In genomic region chr2:190360561-190360960, GRCh38 we compare ENCODE assay signal across 13 cellular contexts. TPM values are rescaled to one million over a fixed set of nuclear protein-coding genes. Genes with fewer than 3 reads are reported as not detected.
DNase-seq lines count a peak whose midpoint lies in the region; ATAC-seq and TF ChIP-seq lines count a peak whose summit lies in the region.
"Had no signal": no experiment of that assay in that cellular context is flagged by ENCODE, and none has a peak within 500 bp of the region (broad histone marks: within the 10 kb centered on the region; RNA-seq: fewer than 3 reads in every experiment).

No MANE protein-coding gene starts in this region.

- peak overlapping the region; percentile 99 for H3K4me3 Mint-ChIP-seq in activated T-cell treated with anti-CD3 and anti-CD28 coated beads, Interleukin-2, amount 50 U/mL, for 72 hours
- peak overlapping the region; percentile 86 for H3K4me3 Mint-ChIP-seq in activated naive CD8-positive, alpha-beta T cell
- H3K4me3 Mint-ChIP-seq in memory B cell = peak overlapping the region; percentile 29
- H3K4me3 Mint-ChIP-seq: WTC11 had no signal

- H3K9me3 Mint-ChIP-seq in activated T-cell treated with anti-CD3 and anti-CD28 coated beads, Interleukin-2, amount 50 U/mL, for 72 hours = no peaks in the 10 kb centered on the region
- H3K9me3 Mint-ChIP-seq in activated naive CD8-positive, alpha-beta T cell (ENCODE audit: low read depth) = no peaks in the 10 kb centered on the region
- no peaks in the 10 kb centered on the region for H3K9me3 Mint-ChIP-seq in memory B cell
- H3K9me3 Mint-ChIP-seq: WTC11 had no signal

- TF ChIP-seq POLR2A in tibial nerve (IDR thresholded peaks at IDR 0.05) = no peak

- DNase-seq in activated T-cell treated with anti-CD3 and anti-CD28 coated beads, Interleukin-2, amount 50 U/mL, for 72 hours = no peak
- DNase-seq in activated T-cell treated with anti-CD3 and anti-CD28 coated beads for 4 hours (no peak), memory B cell (ENCODE audit: low spot score in 2 of 2) (no peak), tibial nerve (ENCODE audit: low spot score in 2 of 2) (no peak), NCI-H146 (lab: John Stamatoyannopoulos, UW) (no peak), DMS 273 (lab: John Stamatoyannopoulos, UW; ENCODE audit: unreplicated experiment) (no peak), BE2C (no peak)
- DNase-seq: amniotic stem cell, NCI-H345 had no signal

- peak overlapping the region; percentile 97 for H3K27ac Mint-ChIP-seq in activated T-cell treated with anti-CD3 and anti-CD28 coated beads, Interleukin-2, amount 50 U/mL, for 72 hours
- H3K27ac Mint-ChIP-seq in activated naive CD8-positive, alpha-beta T cell = peak overlapping the region; percentile 85
- H3K27ac Mint-ChIP-seq in memory B cell = peak overlapping the region; percentile 93

- H3K27ac ChIP-seq in tibial nerve = peak overlapping the region in 3 of 4 donors; percentile 67 to 81 (median 74)

- no peak for TF ChIP-seq EP300 in tibial nerve (IDR thresholded peaks at IDR 0.05)

- H3K4me3 ChIP-seq in tibial nerve = peak overlapping the region in 1 of 4 donors; percentile 44
- no peak overlapping the region for H3K4me3 ChIP-seq in BE2C (ENCODE audit: low read depth, low read length)
- H3K4me3 ChIP-seq: testis had no signal

- no peak for ATAC-seq in activated T-cell treated with anti-CD3 and anti-CD28 coated beads, Interleukin-2, amount 50 U/mL, for 72 hours (replicated peaks in 1 of 2)
- no peak for ATAC-seq in memory B cell (ENCODE audit: low read depth)
- ATAC-seq: WTC11 had no signal

- H3K36me3 ChIP-seq in tibial nerve (peaks cover 0 to 10% (median 2%) of the 10 kb centered on the region in 3 donors), BE2C (no peaks in the 10 kb centered on the region)

- H3K4me1 Mint-ChIP-seq in activated T-cell treated with anti-CD3 and anti-CD28 coated beads, Interleukin-2, amount 50 U/mL, for 72 hours (ENCODE audit: low read depth) = peaks cover 35% of the 10 kb centered on the region
- H3K4me1 Mint-ChIP-seq in activated naive CD8-positive, alpha-beta T cell (ENCODE audit: low read depth) = peaks cover 32% of the 10 kb centered on the region
- peaks cover 6% of the 10 kb centered on the region for H3K4me1 Mint-ChIP-seq in memory B cell

- H3K36me3 Mint-ChIP-seq in activated T-cell treated with anti-CD3 and anti-CD28 coated beads, Interleukin-2, amount 50 U/mL, for 72 hours (ENCODE audit: insufficient read depth in 2 of 2) = no peaks in the 10 kb centered on the region
- peaks cover 5% of the 10 kb centered on the region for H3K36me3 Mint-ChIP-seq in activated naive CD8-positive, alpha-beta T cell
- no peaks in the 10 kb centered on the region for H3K36me3 Mint-ChIP-seq in memory B cell
- H3K36me3 Mint-ChIP-seq: WTC11 had no signal

- no peak for TF ChIP-seq CTCF in tibial nerve (IDR thresholded peaks at IDR 0.05)
- TF ChIP-seq CTCF in BE2C (IDR thresholded peaks at IDR 0.05; ENCODE audit: low read depth, low read length) = no peak

- H3K4me1 ChIP-seq in tibial nerve (peaks cover 0 to 44% (median 7%) of the 10 kb centered on the region in 4 donors), BE2C (no peaks in the 10 kb centered on the region)
- H3K4me1 ChIP-seq: testis had no signal

- H3K9me3 ChIP-seq in tibial nerve (no peaks in the 10 kb centered on the region), BE2C (no peaks in the 10 kb centered on the region)
- H3K9me3 ChIP-seq: psoas muscle, testis had no signal

- H3K27me3 ChIP-seq in tibial nerve (no peaks in the 10 kb centered on the region), BE2C (no peaks in the 10 kb centered on the region)
- H3K27me3 ChIP-seq: testis had no signal

- H3K27me3 Mint-ChIP-seq in activated T-cell treated with anti-CD3 and anti-CD28 coated beads, Interleukin-2, amount 50 U/mL, for 72 hours (ENCODE audit: low read depth) = no peaks in the 10 kb centered on the region
- no peaks in the 10 kb centered on the region for H3K27me3 Mint-ChIP-seq in activated naive CD8-positive, alpha-beta T cell
- no peaks in the 10 kb centered on the region for H3K27me3 Mint-ChIP-seq in memory B cell

RNA-seq across cellular contexts. Expression of gene INPP1, which starts 17.2 kb away (rescaled TPM):
- 10 to 100 TPM; 19.4 TPM for total RNA-seq in activated T-cell treated with anti-CD3 and anti-CD28 coated beads, Interleukin-2, amount 50 U/mL, for 72 hours
- 10 to 100 TPM; 14.7 to 21.0 (median 15.8) TPM for total RNA-seq in tibial nerve
- 24.0 TPM for polyA plus RNA-seq in BE2C (2012; ENCODE audit: insufficient read depth, insufficient read length, low read depth)

RNA-seq across cellular contexts. Expression of gene HIBCH, which starts 40.9 kb away (rescaled TPM):
- total RNA-seq in activated T-cell treated with anti-CD3 and anti-CD28 coated beads, Interleukin-2, amount 50 U/mL, for 72 hours = 10 to 100 TPM; 15.2 to 23.8 TPM
- 10 to 100 TPM; 15.6 to 19.9 (median 17.8) TPM for total RNA-seq in tibial nerve
- 14.5 TPM for polyA plus RNA-seq in BE2C (2012; ENCODE audit: insufficient read depth, insufficient read length, low read depth)

RNA-seq across cellular contexts. Expression of gene MFSD6, which starts 47.6 kb away (rescaled TPM):
- total RNA-seq in activated T-cell treated with anti-CD3 and anti-CD28 coated beads, Interleukin-2, amount 50 U/mL, for 72 hours = 10 to 100 TPM; 51.9 to 57.8 TPM
- 10 to 100 TPM; 87.1 to 96.6 (median 92.4) TPM for total RNA-seq in tibial nerve
- polyA plus RNA-seq in BE2C (2012; ENCODE audit: insufficient read depth, insufficient read length, low read depth) = 43.8 TPM

Comparison
In these comparisons a context has a peak if more than half of its experiments do, and no peak if none do; other contexts are left out.
1. H3K4me3 Mint-ChIP-seq: peak in every context shown above with its lines; median percentile 99 in activated T-cell treated with anti-CD3 and anti-CD28 coated beads, Interleukin-2, amount 50 U/mL, for 72 hours; 86 in activated naive CD8-positive, alpha-beta T cell; 29 in memory B cell.